Comparison of ENCODE assay signal across 24 cellular contexts in genomic region chr14:94157195-94157594, GRCh38. TPM values are rescaled to one million over a fixed set of nuclear protein-coding genes. Genes with fewer than 3 reads are reported as not detected.
DNase-seq lines count a peak whose midpoint lies in the region; ATAC-seq and TF ChIP-seq lines count a peak whose summit lies in the region.
"Had no signal": no experiment of that assay in that cellular context is flagged by ENCODE, and none has a peak within 500 bp of the region (broad histone marks: within the 10 kb centered on the region; RNA-seq: fewer than 3 reads in every experiment).

No MANE protein-coding gene starts in this region.

- intact Hi-C loops in left lung (cut with DNase I), result no loop called here

- H3K4me1 Mint-ChIP-seq in nephron progenitor cell, result no peaks in the 10 kb centered on the region
- no peaks in the 10 kb centered on the region for H3K4me1 Mint-ChIP-seq in stimulated activated memory B cell treated with anti-CD40 and anti-IgM and Interleukin-4, amounts not matched to agents 10 μg/mL and 1 μg/mL and 100 μg/mL, for 72 hours

- peak; percentile 98 for ATAC-seq in left lung
- ATAC-seq in stimulated activated memory B cell treated with anti-CD40 and anti-IgM and Interleukin-4, amounts not matched to agents 10 μg/mL and 1 μg/mL and 100 μg/mL, for 72 hours, result no peak
- ATAC-seq: CD8-positive, alpha-beta T cell; foreskin keratinocyte; left lobe of liver; PC-3 had no signal

- H3K27me3 Mint-ChIP-seq in nephron progenitor cell (ENCODE audit: low read depth, poor library complexity), result peaks cover 26% of the 10 kb centered on the region
- peaks cover 63% of the 10 kb centered on the region for H3K27me3 Mint-ChIP-seq in stimulated activated memory B cell treated with anti-CD40 and anti-IgM and Interleukin-4, amounts not matched to agents 10 μg/mL and 1 μg/mL and 100 μg/mL, for 72 hours

- no peak overlapping the region for H3K4me3 Mint-ChIP-seq in nephron progenitor cell
- no peak overlapping the region for H3K4me3 Mint-ChIP-seq in stimulated activated memory B cell treated with anti-CD40 and anti-IgM and Interleukin-4, amounts not matched to agents 10 μg/mL and 1 μg/mL and 100 μg/mL, for 72 hours
- H3K4me3 Mint-ChIP-seq: CD8-positive, alpha-beta T cell had no signal

- H3K27ac ChIP-seq in left lung, result peak overlapping the region in 1 of 2 donors; percentile 40
- H3K27ac ChIP-seq: adrenal gland, brain microvascular endothelial cell, foreskin keratinocyte had no signal

- H3K9me3 ChIP-seq in left lung, result no peaks in the 10 kb centered on the region
- H3K9me3 ChIP-seq: adrenal gland had no signal

- TF ChIP-seq CTCF in left lung (IDR thresholded peaks at IDR 0.05) (no peak), nephron progenitor cell (IDR thresholded peaks at IDR 0.05) (no peak), GM10266 (IDR thresholded peaks at IDR 0.05; ENCODE audit: control insufficient read depth, insufficient read depth, low read depth, missing control alignments) (no peak)

- DNase-seq in NCI-H1105 treated with DMSO at 0.1 percent for 48 hours (lab: John Stamatoyannopoulos, UW) (peak; percentile 6), NCI-H1105 (lab: John Stamatoyannopoulos, UW) (no peak), DMS153 treated with DMSO at 0.1 percent for 48 hours (lab: John Stamatoyannopoulos, UW; ENCODE audit: unreplicated experiment) (peak; percentile 59), NCI-H748 treated with DMSO at 0.1 percent for 48 hours (lab: John Stamatoyannopoulos, UW) (peak; percentile 92), left lung (no peak), nephron progenitor cell (no peak), GM10266 (ENCODE audit: extremely low spot score) (no peak)
- DNase-seq: 8988T; activated T-cell treated with anti-CD3 and anti-CD28 coated beads, Interleukin-2, amount 50 U/mL, for 1 hour; adrenal gland; brain microvascular endothelial cell; CD8-positive, alpha-beta T cell; DMS79 treated with DMSO at 0.1 percent for 48 hours; effector CD8-positive, alpha-beta T cell; erythroblast; foreskin keratinocyte; KBM-7; MM.1S; NCI-H1694 treated with DMSO at 0.1 percent for 48 hours; PC-3; SIG-M5; SW 1271 had no signal

- H3K27me3 ChIP-seq in left lung, result peaks cover 0 to 3% of the 10 kb centered on the region in 2 donors
- H3K27me3 ChIP-seq: brain microvascular endothelial cell had no signal

- H3K4me1 ChIP-seq in left lung, result peaks cover 0 to 17% of the 10 kb centered on the region in 2 donors
- H3K4me1 ChIP-seq: foreskin keratinocyte had no signal

- no peak overlapping the region for H3K27ac Mint-ChIP-seq in nephron progenitor cell
- no peak overlapping the region for H3K27ac Mint-ChIP-seq in stimulated activated memory B cell treated with anti-CD40 and anti-IgM and Interleukin-4, amounts not matched to agents 10 μg/mL and 1 μg/mL and 100 μg/mL, for 72 hours
- H3K27ac Mint-ChIP-seq: CD8-positive, alpha-beta T cell had no signal

- no peaks in the 10 kb centered on the region for H3K36me3 ChIP-seq in left lung
- H3K36me3 ChIP-seq: adrenal gland, brain microvascular endothelial cell had no signal

- H3K36me3 Mint-ChIP-seq in nephron progenitor cell (ENCODE audit: low read depth), result no peaks in the 10 kb centered on the region
- H3K36me3 Mint-ChIP-seq in stimulated activated memory B cell treated with anti-CD40 and anti-IgM and Interleukin-4, amounts not matched to agents 10 μg/mL and 1 μg/mL and 100 μg/mL, for 72 hours, result no peaks in the 10 kb centered on the region
- H3K36me3 Mint-ChIP-seq: CD8-positive, alpha-beta T cell had no signal

- H3K9me3 Mint-ChIP-seq in nephron progenitor cell, result peaks cover 7% of the 10 kb centered on the region
- H3K9me3 Mint-ChIP-seq in stimulated activated memory B cell treated with anti-CD40 and anti-IgM and Interleukin-4, amounts not matched to agents 10 μg/mL and 1 μg/mL and 100 μg/mL, for 72 hours, result peaks cover 3% of the 10 kb centered on the region
- H3K9me3 Mint-ChIP-seq: CD8-positive, alpha-beta T cell had no signal

- H3K4me3 ChIP-seq in left lung, result no peak overlapping the region
- H3K4me3 ChIP-seq: adrenal gland had no signal

RNA-seq across cellular contexts. Expression of gene PPP4R4, which starts 16.9 kb away (rescaled TPM):
- 1 to 10 TPM in 1 of 2 donors, under 1 TPM in 1; 0.52 to 3.7 TPM for total RNA-seq in left lung
- total RNA-seq: CD8-positive, alpha-beta T cell had no signal

RNA-seq across cellular contexts. Expression of gene IFI27L2, which starts 27.8 kb away (rescaled TPM):
- 10 to 100 TPM; 37.9 to 59.3 TPM for total RNA-seq in left lung

RNA-seq across cellular contexts. Expression of gene IFI27, which starts 46.7 kb away (rescaled TPM):
- 100 to 1,000 TPM; 278 to 394 TPM for total RNA-seq in left lung

Comparison
In these comparisons a context has a peak if more than half of its experiments do, and no peak if none do; other contexts are left out.
1. DNase-seq: peak in NCI-H1105 treated with DMSO at 0.1 percent for 48 hours (single experiment), DMS153 treated with DMSO at 0.1 percent for 48 hours (single experiment) and NCI-H748 treated with DMSO at 0.1 percent for 48 hours (single experiment); none in NCI-H1105 (single experiment), left lung (0 of 2), nephron progenitor cell (single experiment) and GM10266 (single experiment).